8 cellular contexts compared by ENCODE assay signal in the genomic region with DNA sequence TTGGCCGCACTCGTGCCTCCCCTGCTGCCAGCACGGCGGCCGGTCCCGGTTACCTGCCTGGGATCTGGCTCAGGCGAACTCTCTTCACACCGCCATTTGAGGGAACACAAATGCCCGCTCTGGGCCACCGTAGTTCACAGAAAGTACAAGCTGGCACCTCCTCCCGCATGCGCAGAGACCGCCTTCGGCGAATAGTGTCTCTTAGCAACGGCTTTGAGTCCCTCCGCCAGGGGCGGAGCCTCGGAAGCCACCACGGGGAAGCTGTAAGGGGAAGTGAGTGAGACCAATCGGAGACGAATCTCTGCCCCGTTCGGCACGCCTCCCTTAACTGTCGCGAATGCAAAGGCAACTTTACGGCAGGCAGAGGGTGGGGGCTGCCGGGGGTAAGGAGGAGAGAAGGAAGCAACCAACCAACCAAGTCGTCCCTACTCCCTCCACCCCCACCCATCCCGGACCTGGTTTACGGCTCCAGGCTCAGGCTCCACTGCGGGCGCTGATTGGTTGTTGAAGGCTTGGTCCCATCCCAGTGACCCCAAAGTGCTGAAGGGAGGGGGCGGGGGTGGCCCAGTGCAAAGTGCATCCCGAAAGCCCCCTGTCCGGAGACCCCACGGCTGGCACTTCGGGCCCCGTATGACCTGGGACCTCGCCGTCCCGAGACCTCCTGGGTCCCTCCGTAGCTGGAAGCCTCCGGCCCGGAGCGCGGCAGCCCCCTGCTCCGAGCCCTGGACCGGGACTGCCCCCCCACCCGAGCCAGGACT. TPM values are rescaled to one million over a fixed set of nuclear protein-coding genes. Genes with fewer than 3 reads are reported as not detected.
DNase-seq lines count a peak whose midpoint lies in the region; ATAC-seq, FAIRE-seq and TF ChIP-seq lines count a peak whose summit lies in the region.

A gene with protein sequence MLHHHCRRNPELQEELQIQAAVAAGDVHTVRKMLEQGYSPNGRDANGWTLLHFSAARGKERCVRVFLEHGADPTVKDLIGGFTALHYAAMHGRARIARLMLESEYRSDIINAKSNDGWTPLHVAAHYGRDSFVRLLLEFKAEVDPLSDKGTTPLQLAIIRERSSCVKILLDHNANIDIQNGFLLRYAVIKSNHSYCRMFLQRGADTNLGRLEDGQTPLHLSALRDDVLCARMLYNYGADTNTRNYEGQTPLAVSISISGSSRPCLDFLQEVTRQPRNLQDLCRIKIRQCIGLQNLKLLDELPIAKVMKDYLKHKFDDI (plus strand): TSS at position 526 of the 758 bp plus-strand sequence. CDS start 9,628 bp downstream, outside the sequence.
A gene with protein sequence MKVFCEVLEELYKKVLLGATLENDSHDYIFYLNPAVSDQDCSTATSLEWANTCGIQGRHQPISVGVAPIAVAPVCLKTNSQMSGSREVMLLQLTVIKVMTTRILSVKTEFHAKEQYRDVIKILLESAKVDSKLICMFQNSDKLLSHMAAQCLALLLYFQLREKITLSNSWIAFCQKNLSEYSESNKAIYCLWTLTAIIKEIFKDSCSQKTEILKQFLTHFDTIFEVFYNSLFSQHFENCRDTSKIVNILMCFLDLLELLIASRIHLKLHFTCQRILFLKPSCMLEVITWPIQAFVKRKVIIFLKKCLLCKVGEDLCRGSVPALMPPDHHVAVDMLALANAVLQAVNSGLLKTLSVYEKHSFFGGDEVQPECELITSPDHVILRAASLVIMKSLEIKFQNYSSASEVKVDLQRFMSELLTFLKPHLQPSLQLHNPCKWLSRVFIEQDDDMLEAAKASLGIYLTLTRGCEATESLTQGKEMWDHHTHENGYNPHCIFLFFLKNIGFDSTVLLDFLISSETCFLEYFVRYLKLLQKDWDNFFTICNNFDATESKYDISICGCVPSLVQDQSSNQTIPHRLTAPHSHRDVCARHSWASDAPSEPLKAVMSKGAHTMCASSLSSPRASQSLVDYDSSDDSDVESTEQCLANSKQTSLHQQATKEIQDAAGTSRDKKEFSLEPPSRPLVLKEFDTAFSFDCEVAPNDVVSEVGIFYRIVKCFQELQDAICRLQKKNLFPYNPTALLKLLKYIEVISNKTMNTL (minus strand): TSS at position 121 of the 758 bp plus-strand sequence. CDS start 21,342 bp downstream, outside the sequence.

- H3K27ac ChIP-seq in right atrium auricular region (peak within 1 kb of the TSS; percentile 83 to 86), psoas muscle (peak within 1 kb of the TSS; percentile 84)

- FAIRE-seq in urothelium cell line (lab: Jason Lieb, UNC) = peak; percentile 98

- H3K4me1 ChIP-seq in right atrium auricular region = peaks cover 0 to 25% of the 10 kb centered on the region in 2 donors
- peaks cover 26% of the 10 kb centered on the region for H3K4me1 ChIP-seq in psoas muscle

- TF ChIP-seq CTCF in right atrium auricular region (IDR thresholded peaks at IDR 0.05) = no peak
- no peak for TF ChIP-seq CTCF in psoas muscle (IDR thresholded peaks at IDR 0.05)

- H3K36me3 ChIP-seq in right atrium auricular region (no peaks in the 10 kb centered on the region), psoas muscle (ENCODE audit: insufficient read depth in 1 of 2, low read depth in 1 of 2) (peaks cover 0 to 27% of the 10 kb centered on the region in 2 donors)

- H3K27me3 ChIP-seq in right atrium auricular region (no peaks in the 10 kb centered on the region), psoas muscle (ENCODE audit: insufficient read depth in 3 of 3, low read length in 2 of 3) (no peaks in the 10 kb centered on the region)

- H3K9me3 ChIP-seq in right atrium auricular region = no peaks in the 10 kb centered on the region
- H3K9me3 ChIP-seq in psoas muscle = no peaks in the 10 kb centered on the region

- H3K4me3 ChIP-seq in right atrium auricular region (peak within 1 kb of the TSS; percentile 88 to 94), psoas muscle (peak within 1 kb of the TSS; percentile 98)

- DNase-seq in NCI-H187 treated with DMSO at 0.1 percent for 48 hours (lab: John Stamatoyannopoulos, UW) (peak; percentile 100), anterior cingulate cortex (lab: John Stamatoyannopoulos, UW) (peak; percentile 95 to 100 (median 100)), right atrium auricular region (ENCODE audit: low spot score) (peak; percentile 100), psoas muscle (peak; percentile 100), urothelium cell line (ENCODE audit: low spot score) (peak; percentile 99)

- ATAC-seq in GM18499 (IDR thresholded peaks at IDR 0.05; ENCODE audit: insufficient read depth, unreplicated experiment) = peak; percentile 81
- ATAC-seq in HG02943 (IDR thresholded peaks at IDR 0.05; ENCODE audit: low read depth, unreplicated experiment) = peak; percentile 91
- peak; percentile 97 to 98 (median 97) for ATAC-seq in psoas muscle

- intact Hi-C loops in T-helper 2 cell treated with Interferon-gamma antibody and Interleukin-4, amounts not matched to agents 100 ng/mL and 5 ng/mL, for 36 hours (cut with micrococcal nuclease) = loop anchor here (1.0 to 5.0 kb wide), 9 partner anchors 29 to 1351 kb away; a partner anchor contains a TSS
- intact Hi-C loops in psoas muscle (cut with DNase I) = loop anchor here in 1 of 2 donors (1.0 kb wide), 1 partner anchor 252 kb away; no protein-coding TSS in a partner anchor

- 0 to 1% (median 0%) methylated on average over 46 to 51 of the region's 51 CpGs for whole genome bisulfite sequencing in psoas muscle, 3 donors

RNA-seq across cellular contexts. Expression of the first gene that starts in this region (rescaled TPM):
- total RNA-seq in T-helper 2 cell treated with Interferon-gamma antibody and Interleukin-4, amounts not matched to agents 100 ng/mL and 5 ng/mL, for 36 hours = 19.7 and 20.0 TPM in 2 replicates
- total RNA-seq in right atrium auricular region (1 to 10 TPM; 5.5 to 6.2 TPM), psoas muscle (1 to 10 TPM; 5.1 to 6.9 (median 5.5) TPM)
- 1 to 10 TPM; 2.3 to 6.3 (median 3.0) TPM for polyA plus RNA-seq in psoas muscle

RNA-seq across cellular contexts. Expression of the second gene that starts in this region (rescaled TPM):
- 63.6 and 69.8 TPM in 2 replicates for total RNA-seq in T-helper 2 cell treated with Interferon-gamma antibody and Interleukin-4, amounts not matched to agents 100 ng/mL and 5 ng/mL, for 36 hours
- 1 to 10 TPM; 8.8 to 8.9 TPM for total RNA-seq in right atrium auricular region
- 10 to 100 TPM in 2 of 4 donors, 1 to 10 TPM in 2; 6.5 to 11.7 (median 9.8) TPM for total RNA-seq in psoas muscle
- 10 to 100 TPM in 1 of 3 donors, 1 to 10 TPM in 2; 4.3 to 15.1 (median 5.7) TPM for polyA plus RNA-seq in psoas muscle

Comparison
In these comparisons a context has a peak if more than half of its experiments do, and no peak if none do; other contexts are left out.
1. Peak in every context shown above with its lines: DNase-seq, ATAC-seq, H3K4me3 ChIP-seq and H3K27ac ChIP-seq.